1 cellular context compared by ENCODE assay signal in the genomic region with DNA sequence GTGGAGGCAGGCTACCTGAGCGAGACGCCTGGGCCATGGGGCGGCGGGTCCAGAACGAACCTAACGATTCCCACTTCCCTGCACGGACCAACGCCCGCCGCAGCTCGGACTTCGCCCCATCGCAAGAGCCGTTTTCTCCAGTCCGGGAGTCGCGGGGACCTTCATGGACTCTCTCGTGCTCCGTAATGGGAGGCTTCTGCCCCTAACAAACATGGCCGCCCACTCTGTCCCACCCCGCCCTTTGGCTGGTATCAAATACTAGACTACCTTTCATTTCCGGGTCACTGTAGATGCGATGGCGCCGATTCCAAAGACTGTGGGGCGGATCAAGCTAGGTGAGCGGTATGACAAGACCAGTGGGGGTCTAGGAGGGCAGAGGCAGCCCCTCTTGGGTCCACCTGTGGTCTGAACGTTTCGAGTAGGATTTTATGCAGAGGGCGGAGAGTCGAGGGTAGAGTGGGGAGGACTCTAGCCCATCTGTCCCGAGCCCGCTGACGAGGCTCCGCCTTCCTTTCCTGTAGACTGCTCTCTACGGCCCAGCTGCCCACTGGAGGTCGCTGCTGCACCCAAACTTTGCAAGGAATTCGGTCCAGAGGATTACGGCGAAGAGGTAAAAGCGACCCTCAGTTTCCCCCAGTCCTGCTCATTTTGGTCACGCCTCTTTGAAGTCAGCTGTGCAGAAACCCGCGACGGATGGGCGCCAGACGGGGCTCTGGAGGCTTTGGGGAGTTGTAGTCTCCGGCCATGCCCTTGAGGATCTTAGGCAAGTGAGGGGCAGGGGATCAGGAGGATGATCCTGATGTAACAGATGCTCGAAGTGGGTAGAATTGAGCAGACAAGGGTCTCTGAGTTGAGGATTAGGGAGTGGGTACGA.
TF ChIP-seq lines count a peak whose summit lies in the region.

A gene with protein sequence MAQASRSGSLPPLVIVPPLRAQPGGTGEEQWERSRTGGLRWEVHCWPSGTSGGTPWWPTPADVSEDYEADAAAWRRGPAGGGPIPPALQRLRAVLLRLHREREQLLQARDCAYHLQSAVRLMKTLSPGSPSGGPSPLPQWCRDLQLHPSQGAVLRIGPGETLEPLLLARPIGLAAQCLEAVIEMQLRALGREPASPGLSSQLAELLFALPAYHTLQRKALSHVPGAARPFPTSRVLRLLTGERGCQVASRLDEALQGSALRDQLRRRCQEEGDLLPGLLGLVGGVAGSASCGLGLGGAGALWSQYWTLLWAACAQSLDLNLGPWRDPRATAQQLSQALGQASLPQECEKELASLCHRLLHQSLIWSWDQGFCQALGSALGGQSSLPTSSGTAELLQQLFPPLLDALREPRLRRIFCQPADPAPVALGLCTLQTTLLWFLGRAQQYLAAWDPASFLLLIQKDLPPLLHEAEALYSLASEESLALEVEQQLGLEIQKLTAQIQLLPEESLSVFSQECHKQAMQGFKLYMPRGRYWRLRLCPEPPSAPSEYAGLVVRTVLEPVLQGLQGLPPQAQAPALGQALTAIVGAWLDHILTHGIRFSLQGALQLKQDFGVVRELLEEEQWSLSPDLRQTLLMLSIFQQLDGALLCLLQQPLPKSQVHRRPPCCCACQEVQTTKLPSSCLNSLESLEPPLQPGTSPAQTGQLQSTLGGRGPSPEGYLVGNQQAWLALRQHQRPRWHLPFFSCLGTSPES (minus strand): TSS at position 198 of the 874 bp plus-strand sequence. CDS start 161 bp downstream, at position 37.
A gene (plus strand): TSS at position 281 of the 874 bp plus-strand sequence. CDS start 15 bp downstream, at position 296.

TF ChIP-seq in K562, 482 proteins besides CTCF, POLR2A, EP300 and RAD21 (continued from another document):
- TF ChIP-seq, protein P1, sequence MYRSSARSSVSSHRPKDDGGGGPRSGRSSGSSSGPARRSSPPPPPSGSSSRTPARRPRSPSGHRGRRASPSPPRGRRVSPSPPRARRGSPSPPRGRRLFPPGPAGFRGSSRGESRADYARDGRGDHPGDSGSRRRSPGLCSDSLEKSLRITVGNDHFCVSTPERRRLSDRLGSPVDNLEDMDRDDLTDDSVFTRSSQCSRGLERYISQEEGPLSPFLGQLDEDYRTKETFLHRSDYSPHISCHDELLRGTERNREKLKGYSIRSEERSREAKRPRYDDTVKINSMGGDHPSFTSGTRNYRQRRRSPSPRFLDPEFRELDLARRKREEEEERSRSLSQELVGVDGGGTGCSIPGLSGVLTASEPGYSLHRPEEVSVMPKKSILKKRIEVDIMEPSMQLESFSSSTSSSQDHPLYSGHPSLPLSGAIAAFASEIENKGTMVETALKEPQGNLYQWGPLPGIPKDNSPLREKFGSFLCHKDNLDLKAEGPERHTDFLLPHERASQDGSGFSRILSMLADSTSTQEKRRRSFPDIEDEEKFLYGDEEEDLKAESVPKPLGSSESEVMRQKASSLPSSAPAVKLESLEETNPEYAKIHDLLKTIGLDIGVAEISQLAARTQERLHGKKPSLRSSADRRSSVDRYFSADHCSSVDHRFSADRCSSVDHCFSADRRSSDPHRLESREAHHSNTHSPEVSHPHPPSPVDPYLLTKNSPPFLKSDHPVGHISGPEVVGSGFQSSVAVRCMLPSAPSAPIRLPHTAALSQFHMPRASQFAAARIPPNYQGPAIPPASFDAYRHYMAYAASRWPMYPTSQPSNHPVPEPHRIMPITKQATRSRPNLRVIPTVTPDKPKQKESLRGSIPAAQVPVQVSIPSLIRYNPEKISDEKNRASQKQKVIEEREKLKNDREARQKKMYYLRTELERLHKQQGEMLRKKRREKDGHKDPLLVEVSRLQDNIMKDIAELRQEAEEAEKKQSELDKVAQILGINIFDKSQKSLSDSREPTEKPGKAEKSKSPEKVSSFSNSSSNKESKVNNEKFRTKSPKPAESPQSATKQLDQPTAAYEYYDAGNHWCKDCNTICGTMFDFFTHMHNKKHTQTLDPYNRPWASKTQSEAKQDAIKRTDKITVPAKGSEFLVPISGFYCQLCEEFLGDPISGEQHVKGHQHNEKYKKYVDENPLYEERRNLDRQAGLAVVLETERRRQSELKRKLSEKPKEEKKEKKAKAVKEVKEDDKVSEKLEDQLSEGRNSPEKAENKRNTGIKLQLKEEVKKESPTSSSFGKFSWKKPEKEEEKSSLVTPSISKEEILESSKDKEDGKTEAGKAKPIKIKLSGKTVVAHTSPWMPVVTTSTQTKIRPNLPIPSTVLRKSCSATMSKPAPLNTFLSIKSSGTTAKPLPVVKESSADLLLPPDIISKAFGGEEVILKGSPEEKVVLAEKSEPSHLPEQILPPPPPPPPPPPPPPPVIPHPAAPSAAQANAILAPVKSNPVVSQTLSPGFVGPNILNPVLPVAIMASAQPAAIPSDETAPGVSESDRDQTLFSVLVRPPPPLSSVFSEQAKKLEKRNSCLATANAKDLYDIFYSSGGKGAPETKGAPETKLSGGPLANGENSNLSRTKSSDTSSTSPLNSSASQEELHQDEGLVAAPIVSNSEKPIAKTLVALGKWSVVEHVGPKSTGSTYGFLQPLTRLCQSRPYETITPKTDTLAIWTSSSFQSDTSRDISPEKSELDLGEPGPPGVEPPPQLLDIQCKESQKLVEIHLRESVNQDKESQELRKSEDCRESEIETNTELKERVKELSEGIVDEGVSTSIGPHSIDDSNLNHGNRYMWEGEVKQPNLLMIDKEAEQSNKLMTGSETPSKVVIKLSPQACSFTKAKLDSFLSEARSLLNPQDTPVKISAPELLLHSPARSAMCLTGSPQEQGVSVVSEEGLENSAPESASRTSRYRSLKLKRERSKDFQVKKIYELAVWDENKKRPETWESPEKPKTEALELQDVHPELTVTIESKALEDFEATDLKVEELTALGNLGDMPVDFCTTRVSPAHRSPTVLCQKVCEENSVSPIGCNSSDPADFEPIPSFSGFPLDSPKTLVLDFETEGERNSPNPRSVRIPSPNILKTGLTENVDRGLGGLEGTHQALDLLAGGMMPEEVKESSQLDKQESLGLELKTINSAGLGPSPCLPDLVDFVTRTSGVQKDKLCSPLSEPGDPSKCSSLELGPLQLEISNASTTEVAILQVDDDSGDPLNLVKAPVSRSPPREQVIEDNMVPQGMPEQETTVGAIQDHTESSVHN (IDR thresholded peaks at IDR 0.05; ENCODE audit: borderline replicate concordance in 1 of 2, low read depth in 1 of 2) = no peak
- TF ChIP-seq GTF2E2 (tag; IDR thresholded peaks at IDR 0.05) = 0 out of 2 replicates have a peak, but pooled peaks have one; percentile 57
- TF ChIP-seq TAF9B (IDR thresholded peaks at IDR 0.05; ENCODE audit: partially characterized antibody) = peak; percentile 82
- peak in 1 of 2 experiments; percentile 80; a peak in 2 of 4 replicates for TF ChIP-seq HDAC1 (IDR thresholded peaks at IDR 0.05)
- TF ChIP-seq MBD2 (IDR thresholded peaks at IDR 0.05; ENCODE audit: borderline replicate concordance, low read depth) = peak; percentile 93
- TF ChIP-seq ETV6 (IDR thresholded peaks at IDR 0.05; ENCODE audit: borderline replicate concordance in 1 of 2, low read depth in 2 of 2, low read length in 1 of 2) = no peak
- TF ChIP-seq ETV6 (CRISPR knock-in tag; IDR thresholded peaks at IDR 0.05; ENCODE audit: borderline replicate concordance) = 0 out of 2 replicates have a peak, but pooled peaks have one; percentile 42
